Comparison of ENCODE assay signal across 8 cellular contexts in the genomic region with DNA sequence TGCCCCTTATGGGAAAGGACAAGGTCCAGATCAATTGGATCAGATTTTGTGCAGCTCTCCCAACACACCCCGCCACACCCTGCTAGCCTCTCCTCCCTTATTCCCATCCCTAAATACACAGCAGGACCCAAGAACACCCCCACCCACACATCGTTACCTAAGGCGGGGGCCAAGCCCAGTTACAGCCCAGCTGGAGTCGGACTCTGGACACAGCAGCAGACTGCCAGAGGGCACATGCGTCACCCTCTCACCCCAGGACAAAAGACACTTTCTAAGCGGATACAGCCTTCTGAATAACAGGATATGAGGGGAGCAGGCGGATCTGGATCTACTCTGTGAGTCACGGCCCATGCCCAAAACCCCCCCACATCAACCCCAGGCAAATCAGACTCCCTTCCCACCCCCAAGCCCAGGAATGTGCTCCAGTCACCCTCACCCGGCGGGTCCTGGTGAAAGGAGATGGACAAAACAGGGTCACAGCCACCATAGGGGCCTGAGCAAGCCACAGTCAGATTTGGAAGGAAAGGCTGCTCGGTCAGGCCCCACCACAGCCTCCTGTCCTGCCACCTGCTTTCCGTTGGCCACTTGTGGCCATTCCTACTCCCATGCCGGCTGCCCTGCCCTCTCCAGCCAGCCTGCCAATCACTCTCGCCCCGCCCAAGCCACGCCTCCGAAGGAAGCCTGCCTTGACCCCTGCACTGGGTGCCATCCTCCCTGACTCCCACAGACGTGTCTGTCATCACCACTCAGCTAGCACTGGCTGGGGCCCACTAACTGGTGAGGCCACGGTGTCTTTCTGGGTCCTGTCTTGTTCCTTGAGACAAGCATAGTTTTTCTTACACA. TPM values are rescaled to one million over a fixed set of nuclear protein-coding genes. Genes with fewer than 3 reads are reported as not detected.
DNase-seq lines count a peak whose midpoint lies in the region; ATAC-seq and TF ChIP-seq lines count a peak whose summit lies in the region.

No MANE protein-coding gene starts in this region.

- H3K9ac ChIP-seq in NT2/D1 (ENCODE audit: insufficient read length, low read depth), result peak overlapping the region; percentile 65

- H3K27ac Mint-ChIP-seq in CD4-positive, alpha-beta T cell, result no peak overlapping the region

- H3K36me3 Mint-ChIP-seq in CD4-positive, alpha-beta T cell (ENCODE audit: low read depth), result no peaks in the 10 kb centered on the region

- H3K27ac ChIP-seq in AG04450 (ENCODE audit: low read depth, low read length), result peak overlapping the region; percentile 90
- H3K27ac ChIP-seq in lower lobe of right lung, result peak overlapping the region; percentile 90
- H3K27ac ChIP-seq in thymus (ENCODE audit: low read depth), result peak overlapping the region; percentile 48
- no peak overlapping the region for H3K27ac ChIP-seq in CD4-positive, alpha-beta T cell (ENCODE audit: low read depth, low read length)

- H3K27me3 Mint-ChIP-seq in CD4-positive, alpha-beta T cell, result no peaks in the 10 kb centered on the region

- POLR2A ChIA-PET in AG04450 (lab: Yijun Ruan, JAX), result interaction anchor here (1.1 kb wide), 1 partner anchor 16 kb away, joined by 4 read pairs; no protein-coding TSS in a partner anchor
- POLR2A ChIA-PET in CD4-positive, alpha-beta T cell (lab: Charles Lee), result no interaction called here

- in situ Hi-C loops in GM13977 (cut with MboI; ENCODE audit: low pct_unique_long_range_greater_than_20kb, low sequenced_read_pairs, unreplicated experiment), result no loop called here
- in situ Hi-C loops in GM13976 (cut with MboI; ENCODE audit: low sequenced_read_pairs, unreplicated experiment), result no loop called here

- H3K9me3 ChIP-seq in AG04450 (ENCODE audit: control insufficient read depth, insufficient read depth, low read length) (no peaks in the 10 kb centered on the region), NT2/D1 (ENCODE audit: insufficient read depth, low read length) (no peaks in the 10 kb centered on the region), lower lobe of right lung (no peaks in the 10 kb centered on the region), thymus (ENCODE audit: control insufficient read depth) (no peaks in the 10 kb centered on the region)
- H3K9me3 ChIP-seq in CD4-positive, alpha-beta T cell (ENCODE audit: control insufficient read depth, low read length), result no peaks in the 10 kb centered on the region

- H3K36me3 ChIP-seq in NT2/D1 (ENCODE audit: insufficient read depth, insufficient read length, low read length), result peaks cover 28% of the 10 kb centered on the region
- H3K36me3 ChIP-seq in lower lobe of right lung, result peaks cover 28% of the 10 kb centered on the region
- H3K36me3 ChIP-seq in thymus (ENCODE audit: control insufficient read depth, insufficient read depth), result no peaks in the 10 kb centered on the region

- no peaks in the 10 kb centered on the region for H3K9me3 Mint-ChIP-seq in CD4-positive, alpha-beta T cell

- H3K4me3 Mint-ChIP-seq in CD4-positive, alpha-beta T cell, result no peak overlapping the region

- peak overlapping the region; percentile 57 for H3K4me3 ChIP-seq in AG04450 (ENCODE audit: low read depth, low read length)
- peak overlapping the region; percentile 19 for H3K4me3 ChIP-seq in NT2/D1 (ENCODE audit: insufficient read length, low read depth)
- H3K4me3 ChIP-seq in lower lobe of right lung, result peak overlapping the region; percentile 60
- H3K4me3 ChIP-seq in thymus (ENCODE audit: low read length), result no peak overlapping the region

- WGBS in thymus, result 92% methylated on average over 19 of the region's 19 CpGs

- peak; percentile 76 to 81 for ATAC-seq in lower lobe of right lung
- no peak for ATAC-seq in CD4-positive, alpha-beta T cell (ENCODE audit: poor library complexity)

- H3K4me1 ChIP-seq in NT2/D1 (ENCODE audit: insufficient read depth, insufficient read length) (peaks cover 47% of the 10 kb centered on the region), lower lobe of right lung (peaks cover 47% of the 10 kb centered on the region), thymus (ENCODE audit: control insufficient read depth, insufficient read depth, low read length) (no peaks in the 10 kb centered on the region)

- no peak for TF ChIP-seq CTCF in AG04450 (IDR thresholded peaks at IDR 0.05; ENCODE audit: low read depth, low read length)
- no peak for TF ChIP-seq CTCF in lower lobe of right lung (IDR thresholded peaks at IDR 0.05)
- TF ChIP-seq CTCF in GM13977 (IDR thresholded peaks at IDR 0.05; ENCODE audit: extremely low read depth, insufficient read depth, missing control alignments), result no peak
- TF ChIP-seq CTCF in GM13976 (IDR thresholded peaks at IDR 0.05; ENCODE audit: borderline replicate concordance, control extremely low read depth, extremely low read depth, insufficient read depth, missing control alignments), result no peak
- TF ChIP-seq CTCF in CD4-positive, alpha-beta T cell (IDR thresholded peaks at IDR 0.05), result no peak

- H3K4me1 Mint-ChIP-seq in CD4-positive, alpha-beta T cell (ENCODE audit: low read depth), result no peaks in the 10 kb centered on the region

- CTCF ChIA-PET in AG04450 (lab: Charles Lee), result interaction anchor here (0.6 to 9.3 kb wide), 5 partner anchors 12 to 76 kb away, joined by 3 to 80 read pairs (median 7); a partner anchor contains a TSS
- CTCF ChIA-PET in CD4-positive, alpha-beta T cell (lab: Charles Lee), result no interaction called here

- H3K27me3 ChIP-seq in AG04450 (ENCODE audit: control insufficient read depth, insufficient read depth, low read length), result no peaks in the 10 kb centered on the region
- H3K27me3 ChIP-seq in NT2/D1 (ENCODE audit: insufficient read depth, insufficient read length), result peaks cover 3% of the 10 kb centered on the region
- H3K27me3 ChIP-seq in lower lobe of right lung (ENCODE audit: low read depth), result no peaks in the 10 kb centered on the region
- no peaks in the 10 kb centered on the region for H3K27me3 ChIP-seq in thymus (ENCODE audit: control insufficient read depth, insufficient read depth)
- H3K27me3 ChIP-seq in CD4-positive, alpha-beta T cell (ENCODE audit: control insufficient read depth, insufficient read depth, low read length), result no peaks in the 10 kb centered on the region

- DNase-seq in AG04450 (ENCODE audit: low read depth, low spot score) (no peak), NT2/D1 (ENCODE audit: low read depth, low spot score) (no peak), ecto neural progenitor cell (ENCODE audit: low spot score) (peak; percentile 83), lower lobe of right lung (peak; percentile 89), GM13977 (ENCODE audit: low spot score) (no peak), GM13976 (ENCODE audit: low spot score) (no peak)
- no peak for DNase-seq in CD4-positive, alpha-beta T cell

- intact Hi-C loops in lower lobe of right lung (cut with DNase I), result no loop called here
- intact Hi-C loops in CD4-positive, alpha-beta T cell (cut with DNase I, micrococcal nuclease), result no loop called here

RNA-seq across cellular contexts. Expression of a gene that starts 4.0 kb away (rescaled TPM):
- 224 and 256 TPM in 2 replicates for polyA plus RNA-seq in AG04450 (2011; rRNA removed)
- 109 and 145 TPM in 2 replicates for polyA minus RNA-seq in AG04450 (2011; rRNA and poly(A)+ RNA removed)
- total RNA-seq in lower lobe of right lung, result 52.3 TPM
- polyA plus RNA-seq in thymus, result 128 TPM
- total RNA-seq in CD4-positive, alpha-beta T cell, result not detected

RNA-seq across cellular contexts. Expression of a gene that starts 7.2 kb away (rescaled TPM):
- polyA plus RNA-seq in AG04450 (2011; rRNA removed) (0.09 TPM in 1 of 2 replicates, not detected in the other), thymus (302 TPM)
- polyA minus RNA-seq in AG04450 (2011; rRNA and poly(A)+ RNA removed), result not detected in 2 replicates
- 138 TPM for total RNA-seq in lower lobe of right lung
- not detected for total RNA-seq in CD4-positive, alpha-beta T cell

RNA-seq across cellular contexts. Expression of a gene that starts 18.3 kb away (rescaled TPM):
- polyA plus RNA-seq in AG04450 (2011; rRNA removed) (310 and 323 TPM in 2 replicates), thymus (96.1 TPM)
- 91.6 and 95.5 TPM in 2 replicates for polyA minus RNA-seq in AG04450 (2011; rRNA and poly(A)+ RNA removed)
- 83.0 TPM for total RNA-seq in lower lobe of right lung
- 1 to 10 TPM; 2.1 to 2.8 TPM for total RNA-seq in CD4-positive, alpha-beta T cell

RNA-seq across cellular contexts. Expression of a gene that starts 19.3 kb away (rescaled TPM):
- polyA plus RNA-seq in AG04450 (2011; rRNA removed) (0.21 and 0.31 TPM in 2 replicates), thymus (3.4 TPM)
- 0.46 and 1.00 TPM in 2 replicates for polyA minus RNA-seq in AG04450 (2011; rRNA and poly(A)+ RNA removed)
- 0.71 TPM for total RNA-seq in lower lobe of right lung
- total RNA-seq in CD4-positive, alpha-beta T cell, result not detected

RNA-seq across cellular contexts. Expression of a gene that starts 24.9 kb away (rescaled TPM):
- polyA plus RNA-seq in AG04450 (2011; rRNA removed) (49.2 and 59.5 TPM in 2 replicates), thymus (111 TPM)
- polyA minus RNA-seq in AG04450 (2011; rRNA and poly(A)+ RNA removed), result 30.2 and 38.7 TPM in 2 replicates
- total RNA-seq in lower lobe of right lung, result 72.2 TPM
- 100 to 1,000 TPM in 1 of 2 experiments, 10 to 100 TPM in 1; 97.1 to 102 TPM for total RNA-seq in CD4-positive, alpha-beta T cell

Comparison
In these comparisons a context has a peak if more than half of its experiments do, and no peak if none do; other contexts are left out.
1. DNase-seq: peak in ecto neural progenitor cell (single experiment) and lower lobe of right lung (single experiment); none in AG04450 (single experiment), NT2/D1 (single experiment), GM13977 (single experiment), GM13976 (single experiment) and CD4-positive, alpha-beta T cell (0 of 10).
2. RNA of a gene that starts 4.0 kb away (total RNA-seq): 52.3 TPM in lower lobe of right lung (single experiment); not detected in CD4-positive, alpha-beta T cell; every median in the first group is over 10 times any median in the second.
3. RNA of a gene that starts 7.2 kb away (total RNA-seq): 138 TPM in lower lobe of right lung (single experiment); not detected in CD4-positive, alpha-beta T cell; every median in the first group is over 100 times any median in the second.
4. RNA of a gene that starts 18.3 kb away (total RNA-seq): 83.0 TPM in lower lobe of right lung (single experiment); 2.1 to 2.8 TPM in CD4-positive, alpha-beta T cell; every median in the first group is over 10 times any median in the second.